In genomic region chr12:47949441-47950341, GRCh38 we compare ENCODE assay signal across 8 cellular contexts. TPM values are rescaled to one million over a fixed set of nuclear protein-coding genes. Genes with fewer than 3 reads are reported as not detected.
DNase-seq lines count a peak whose midpoint lies in the region; ATAC-seq and TF ChIP-seq lines count a peak whose summit lies in the region.

No MANE protein-coding gene starts in this region.

- no peak overlapping the region for H3K4me2 ChIP-seq in fibroblast of lung (ENCODE audit: extremely low read depth, insufficient read depth, low read length)

- H4K20me1 ChIP-seq in fibroblast of lung (ENCODE audit: control insufficient read depth, extremely low read depth, insufficient read depth, low read length) = no peaks in the 10 kb centered on the region

- H3K4me1 ChIP-seq in NT2/D1 (ENCODE audit: insufficient read depth, insufficient read length) = peaks cover 16% of the 10 kb centered on the region
- peaks cover 14% of the 10 kb centered on the region for H3K4me1 ChIP-seq in fibroblast of lung (ENCODE audit: control insufficient read depth, extremely low read depth, insufficient read depth, low read length)
- H3K4me1 ChIP-seq in upper lobe of left lung = peaks cover 0 to 22% (median 5%) of the 10 kb centered on the region in 4 donors

- H3K9me3 Mint-ChIP-seq in naive thymus-derived CD8-positive, alpha-beta T cell = no peaks in the 10 kb centered on the region

- peak; percentile 53 to 72 for ATAC-seq in naive thymus-derived CD8-positive, alpha-beta T cell
- ATAC-seq in upper lobe of left lung (ENCODE audit: low FRiP score in 2 of 2) = peak; percentile 87 to 93
- no peak for ATAC-seq in GM19324 (IDR thresholded peaks at IDR 0.05; ENCODE audit: low FRiP score, unreplicated experiment)

- DNase-seq in ELF-1 (ENCODE audit: low read depth, low spot score) (peak; percentile 93), HT1080 (ENCODE audit: low read depth) (peak; percentile 78), NT2/D1 (ENCODE audit: low read depth, low spot score) (peak; percentile 63), activated T-cell treated with anti-CD3 and anti-CD28 coated beads for 24 hours (ENCODE audit: low read depth) (peak; percentile 32), fibroblast of lung (ENCODE audit: low read depth in 2 of 2) (peak; percentile 73 to 77), upper lobe of left lung (peak; percentile 86 to 89)
- peak in 7 of 10 donors; percentile 12 to 42 (median 33) for DNase-seq in naive thymus-derived CD8-positive, alpha-beta T cell

- H3K9me3 ChIP-seq in NT2/D1 (ENCODE audit: insufficient read depth, low read length) = no peaks in the 10 kb centered on the region
- no peaks in the 10 kb centered on the region for H3K9me3 ChIP-seq in fibroblast of lung (ENCODE audit: control insufficient read depth, insufficient read depth, low read depth, low read length)
- no peaks in the 10 kb centered on the region for H3K9me3 ChIP-seq in upper lobe of left lung

- peaks cover 0 to 14% (median 3%) of the 10 kb centered on the region in 4 donors for H3K4me1 Mint-ChIP-seq in naive thymus-derived CD8-positive, alpha-beta T cell

- WGBS in upper lobe of left lung, 2 donors = 55% methylated on average over 32 of the region's 32 CpGs

- H3K36me3 Mint-ChIP-seq in naive thymus-derived CD8-positive, alpha-beta T cell = peaks cover 0 to 2% (median 0%) of the 10 kb centered on the region in 3 donors

- H3K27me3 Mint-ChIP-seq in naive thymus-derived CD8-positive, alpha-beta T cell = peaks cover 2 to 22% (median 7%) of the 10 kb centered on the region in 5 donors

- no peak overlapping the region for H3K9ac ChIP-seq in NT2/D1 (ENCODE audit: insufficient read length, low read depth)
- no peak overlapping the region for H3K9ac ChIP-seq in fibroblast of lung (ENCODE audit: insufficient read depth, low read length)

- H2AFZ ChIP-seq in fibroblast of lung (ENCODE audit: low read length) = no peak overlapping the region

- H3K4me3 ChIP-seq in NT2/D1 (ENCODE audit: insufficient read length, low read depth) = no peak overlapping the region
- H3K4me3 ChIP-seq in fibroblast of lung (replicated peaks in 1 of 4; ENCODE audit: control extremely low read depth in 1 of 4, insufficient read depth in 1 of 4, low read depth in 3 of 4, low read length in 4 of 4) = no peak overlapping the region
- no peak overlapping the region for H3K4me3 ChIP-seq in upper lobe of left lung

- H3K36me3 ChIP-seq in NT2/D1 (ENCODE audit: insufficient read depth, insufficient read length, low read length) = no peaks in the 10 kb centered on the region
- no peaks in the 10 kb centered on the region for H3K36me3 ChIP-seq in fibroblast of lung (ENCODE audit: control insufficient read depth, insufficient read depth, low read length)
- no peaks in the 10 kb centered on the region for H3K36me3 ChIP-seq in upper lobe of left lung

- POLR2A ChIA-PET in naive thymus-derived CD8-positive, alpha-beta T cell (lab: Charles Lee) = no interaction called here

- H3K27ac Mint-ChIP-seq in naive thymus-derived CD8-positive, alpha-beta T cell = peak overlapping the region in 2 of 10 donors; percentile 11 to 55

- H3K27me3 ChIP-seq in NT2/D1 (ENCODE audit: insufficient read depth, insufficient read length) = peaks cover 21% of the 10 kb centered on the region
- peaks cover 5% of the 10 kb centered on the region for H3K27me3 ChIP-seq in fibroblast of lung (ENCODE audit: control insufficient read depth, insufficient read depth, low read length)
- H3K27me3 ChIP-seq in upper lobe of left lung = no peaks in the 10 kb centered on the region

- TF ChIP-seq EP300 in upper lobe of left lung (IDR thresholded peaks at IDR 0.05) = no peak

- no peak for TF ChIP-seq POLR2A in upper lobe of left lung (IDR thresholded peaks at IDR 0.05)

- H3K27ac ChIP-seq in fibroblast of lung (ENCODE audit: insufficient read depth, low read length) (no peak overlapping the region), upper lobe of left lung (no peak overlapping the region)

- no peak overlapping the region for H3K4me3 Mint-ChIP-seq in naive thymus-derived CD8-positive, alpha-beta T cell

- no peaks in the 10 kb centered on the region for H3K79me2 ChIP-seq in fibroblast of lung (ENCODE audit: control insufficient read depth, insufficient read depth, low read length)

- TF ChIP-seq CTCF in fibroblast of lung (conservative IDR thresholded peaks at IDR 0.05 in 1 of 2, IDR thresholded peaks at IDR 0.05 in 1 of 2; ENCODE audit: low read depth in 1 of 2, low read length in 2 of 2) (peak; percentile 89 to 91), upper lobe of left lung (IDR thresholded peaks at IDR 0.05) (peak; percentile 72 to 90 (median 84))

RNA-seq across cellular contexts. Expression of gene TMEM106C, which starts 13.7 kb away (rescaled TPM):
- total RNA-seq in HT1080 (2014; rRNA removed; shearing (Covaris generic)) = 133 and 139 TPM in 2 replicates
- polyA plus RNA-seq in HT1080 (2015; cell fraction: cytosol; rRNA removed) = 119 and 160 TPM in 2 replicates
- polyA plus RNA-seq in HT1080 (2015; cell fraction: nucleus; rRNA removed) = 78.5 and 89.8 TPM in 2 replicates
- 56.5 and 91.7 TPM in 2 replicates for total RNA-seq in fibroblast of lung
- 85.0 and 166 TPM in 2 replicates for polyA plus RNA-seq in fibroblast of lung
- polyA plus RNA-seq in fibroblast of lung (2012) = 42.0 and 83.4 TPM in 2 replicates
- polyA minus RNA-seq in fibroblast of lung (ENCODE audit: low replicate concordance) = 100 and 143 TPM in 2 replicates
- 10 to 100 TPM; 31.4 to 35.9 TPM for total RNA-seq in naive thymus-derived CD8-positive, alpha-beta T cell
- 10 to 100 TPM; 37.0 to 52.8 (median 51.4) TPM for polyA plus RNA-seq in naive thymus-derived CD8-positive, alpha-beta T cell
- 10 to 100 TPM; 32.8 to 90.6 (median 38.5) TPM for total RNA-seq in upper lobe of left lung

RNA-seq across cellular contexts. Expression of gene VDR, which starts 44.9 kb away (rescaled TPM):
- 3.6 and 6.1 TPM in 2 replicates for total RNA-seq in HT1080 (2014; rRNA removed; shearing (Covaris generic))
- 6.8 and 9.9 TPM in 2 replicates for polyA plus RNA-seq in HT1080 (2015; cell fraction: cytosol; rRNA removed)
- polyA plus RNA-seq in HT1080 (2015; cell fraction: nucleus; rRNA removed) = 9.9 and 12.7 TPM in 2 replicates
- total RNA-seq in fibroblast of lung = 9.8 and 16.2 TPM in 2 replicates
- polyA plus RNA-seq in fibroblast of lung = 24.4 and 33.9 TPM in 2 replicates
- 13.8 and 18.4 TPM in 2 replicates for polyA plus RNA-seq in fibroblast of lung (2012)
- polyA minus RNA-seq in fibroblast of lung (ENCODE audit: low replicate concordance) = 32.6 and 72.8 TPM in 2 replicates
- under 1 TPM; 0.49 to 0.73 TPM for total RNA-seq in naive thymus-derived CD8-positive, alpha-beta T cell
- polyA plus RNA-seq in naive thymus-derived CD8-positive, alpha-beta T cell = not detected
- 10 to 100 TPM; 23.0 to 41.1 (median 27.5) TPM for total RNA-seq in upper lobe of left lung

RNA-seq across cellular contexts. Expression of gene COL2A1, which starts 54.6 kb away (rescaled TPM):
- total RNA-seq in HT1080 (2014; rRNA removed; shearing (Covaris generic)) = 0.02 and 0.07 TPM in 2 replicates
- 0.05 TPM in 1 of 2 replicates, not detected in the other for polyA plus RNA-seq in HT1080 (2015; cell fraction: cytosol; rRNA removed)
- 0.09 and 0.23 TPM in 2 replicates for polyA plus RNA-seq in HT1080 (2015; cell fraction: nucleus; rRNA removed)
- total RNA-seq in fibroblast of lung = not detected in 2 replicates
- polyA plus RNA-seq in fibroblast of lung = not detected in 2 replicates
- not detected in 2 replicates for polyA plus RNA-seq in fibroblast of lung (2012)
- polyA minus RNA-seq in fibroblast of lung (ENCODE audit: low replicate concordance) = not detected in 2 replicates
- under 1 TPM in 1 of 2 experiments, not detected in 1; 0.52 TPM for total RNA-seq in naive thymus-derived CD8-positive, alpha-beta T cell
- polyA plus RNA-seq in naive thymus-derived CD8-positive, alpha-beta T cell = not detected
- under 1 TPM in 1 of 6 donors, not detected in 5; 0.34 TPM for total RNA-seq in upper lobe of left lung

Comparison
In these comparisons a context has a peak if more than half of its experiments do, and no peak if none do; other contexts are left out.
1. DNase-seq: peak in every context shown above with its lines; median percentile 93 in ELF-1; 88 in upper lobe of left lung; 78 in HT1080; 75 in fibroblast of lung; 63 in NT2/D1; 33 in naive thymus-derived CD8-positive, alpha-beta T cell; 32 in activated T-cell treated with anti-CD3 and anti-CD28 coated beads for 24 hours.